10 cellular contexts compared by ENCODE assay signal in genomic region chr17:39402890-39403605, GRCh38. TPM values are rescaled to one million over a fixed set of nuclear protein-coding genes. Genes with fewer than 3 reads are reported as not detected.
A peak's percentile ranks its signal among the peaks of the same experiment; 100 is the strongest.
DNase-seq lines count a peak whose midpoint lies in the region; ATAC-seq, FAIRE-seq and TF ChIP-seq lines count a peak whose summit lies in the region.
"Had no signal": no experiment of that assay in that cellular context is flagged by ENCODE, and none has a peak within 500 bp of the region (broad histone marks: within the 10 kb centered on the region; RNA-seq: fewer than 3 reads in every experiment).

No MANE protein-coding gene starts in this region.

- intact Hi-C loops in activated naive CD4-positive, alpha-beta T cell treated with anti-CD3 and anti-CD28 coated beads for 36 hours (cut with micrococcal nuclease), result loop anchor here (1.0 to 10.0 kb wide), 8 partner anchors 58 to 702 kb away; partner anchors contain the start of genes CDK12, LASP1, LRRC3C and ORMDL3

- no peak for FAIRE-seq in keratinocyte (lab: Jason Lieb, UNC)

- DNase-seq in activated naive CD4-positive, alpha-beta T cell treated with anti-CD3 and anti-CD28 coated beads for 36 hours, result no peak
- no peak for DNase-seq in activated naive CD4-positive, alpha-beta T cell treated with anti-CD3 and anti-CD28 coated beads, Interleukin-2, amount 50 U/mL, for 16 hours
- DNase-seq in SK-N-MC (ENCODE audit: low read depth, low spot score) (no peak), keratinocyte (ENCODE audit: low read depth, low spot score) (no peak), Peyer's patch (no peak), NCI-H2171 treated with DMSO at 0.1 percent for 48 hours (lab: John Stamatoyannopoulos, UW) (no peak)
- no peak for DNase-seq in stimulated activated naive CD8-positive, alpha-beta T cell treated with anti-CD3 and anti-CD28 coated beads, Interleukin-15, amount 100 ng/mL, for 72 hours

- H3K9me1 ChIP-seq in keratinocyte (ENCODE audit: control insufficient read depth, extremely low read depth, insufficient read depth, low read length), result no peaks in the 10 kb centered on the region

- H3K4me3 ChIP-seq in SK-N-MC (peak overlapping the region; percentile 83), keratinocyte (ENCODE audit: control insufficient read depth in 2 of 3, extremely low read depth in 1 of 3, insufficient read depth in 2 of 3, low read depth in 1 of 3, low read length in 3 of 3) (no peak overlapping the region), Peyer's patch (no peak overlapping the region)

- dilution Hi-C loops in keratinocyte (cut with MboI; ENCODE audit: extremely low pct_ligation_motif_present, low sequenced_read_pairs), result no loop called here

- no peak overlapping the region for H3K27ac ChIP-seq in SK-N-MC
- no peak overlapping the region for H3K27ac ChIP-seq in keratinocyte (ENCODE audit: control insufficient read depth, insufficient read depth, low read length)
- no peak overlapping the region for H3K27ac ChIP-seq in Peyer's patch

- CTCF ChIA-PET in activated naive CD4-positive, alpha-beta T cell treated with anti-CD3 and anti-CD28 coated beads for 36 hours (lab: Charles Lee), result no interaction called here

- no peaks in the 10 kb centered on the region for H3K27me3 ChIP-seq in keratinocyte (ENCODE audit: control insufficient read depth, extremely low read depth, insufficient read depth, low read length)
- H3K27me3 ChIP-seq in Peyer's patch, result no peaks in the 10 kb centered on the region
- H3K27me3 ChIP-seq: adrenal gland, BE2C had no signal

- no peaks in the 10 kb centered on the region for H4K20me1 ChIP-seq in keratinocyte (ENCODE audit: control insufficient read depth, extremely low read depth, insufficient read depth, low read length)

- H3K9me3 Mint-ChIP-seq in activated naive CD4-positive, alpha-beta T cell treated with anti-CD3 and anti-CD28 coated beads for 36 hours, result no peaks in the 10 kb centered on the region
- H3K9me3 Mint-ChIP-seq in stimulated activated naive CD8-positive, alpha-beta T cell treated with anti-CD3 and anti-CD28 coated beads, Interleukin-15, amount 100 ng/mL, for 72 hours, result no peaks in the 10 kb centered on the region

- TF ChIP-seq CTCF in keratinocyte (optimal IDR thresholded peaks at IDR 0.05 in 1 of 3, IDR thresholded peaks at IDR 0.05 in 1 of 3, conservative IDR thresholded peaks at IDR 0.05 in 1 of 3; ENCODE audit: extremely low read depth in 1 of 3, insufficient read depth in 2 of 3, low read length in 3 of 3) (no peak), Peyer's patch (IDR thresholded peaks at IDR 0.05) (no peak)

- no peak for TF ChIP-seq POLR2A in Peyer's patch (IDR thresholded peaks at IDR 0.05)

- H3K79me2 ChIP-seq in keratinocyte (ENCODE audit: control insufficient read depth, insufficient read depth, low read length), result peaks cover 3% of the 10 kb centered on the region

- H3K36me3 Mint-ChIP-seq in activated naive CD4-positive, alpha-beta T cell treated with anti-CD3 and anti-CD28 coated beads for 36 hours (ENCODE audit: low read depth), result peaks cover 10% of the 10 kb centered on the region

- peak overlapping the region; percentile 42 for H3K27ac Mint-ChIP-seq in activated naive CD4-positive, alpha-beta T cell treated with anti-CD3 and anti-CD28 coated beads for 36 hours
- H3K27ac Mint-ChIP-seq in stimulated activated naive CD8-positive, alpha-beta T cell treated with anti-CD3 and anti-CD28 coated beads, Interleukin-15, amount 100 ng/mL, for 72 hours, result peak overlapping the region; percentile 72 to 79

- no peak for ATAC-seq in stimulated activated naive CD8-positive, alpha-beta T cell treated with anti-CD3 and anti-CD28 coated beads, Interleukin-15, amount 100 ng/mL, for 72 hours
- no peak for ATAC-seq in GM19035 (IDR thresholded peaks at IDR 0.05; ENCODE audit: unreplicated experiment)

- H3K4me1 Mint-ChIP-seq in activated naive CD4-positive, alpha-beta T cell treated with anti-CD3 and anti-CD28 coated beads for 36 hours (ENCODE audit: low read depth), result peaks cover 58% of the 10 kb centered on the region
- peaks cover 66% of the 10 kb centered on the region for H3K4me1 Mint-ChIP-seq in stimulated activated naive CD8-positive, alpha-beta T cell treated with anti-CD3 and anti-CD28 coated beads, Interleukin-15, amount 100 ng/mL, for 72 hours

- H3K4me2 ChIP-seq in keratinocyte (ENCODE audit: control insufficient read depth, extremely low read depth, insufficient read depth, low read depth, low read length), result peak overlapping the region; percentile 19

- H3K4me1 ChIP-seq in keratinocyte (ENCODE audit: control insufficient read depth, extremely low read depth, insufficient read depth, low read length) (peaks cover 19% of the 10 kb centered on the region), Peyer's patch (peaks cover 0 to 23% (median 5%) of the 10 kb centered on the region in 4 donors)
- H3K4me1 ChIP-seq: BE2C had no signal

- peak overlapping the region; percentile 91 for H3K4me3 Mint-ChIP-seq in activated naive CD4-positive, alpha-beta T cell treated with anti-CD3 and anti-CD28 coated beads for 36 hours
- H3K4me3 Mint-ChIP-seq in stimulated activated naive CD8-positive, alpha-beta T cell treated with anti-CD3 and anti-CD28 coated beads, Interleukin-15, amount 100 ng/mL, for 72 hours, result peak overlapping the region; percentile 97 to 100

- no peak overlapping the region for H3K9ac ChIP-seq in SK-N-MC (ENCODE audit: insufficient read length)
- H3K9ac ChIP-seq in keratinocyte (ENCODE audit: control insufficient read depth, extremely low read depth, insufficient read depth, low read length), result no peak overlapping the region

- H3K36me3 ChIP-seq in SK-N-MC (ENCODE audit: insufficient read depth, low read length), result peaks cover 10% of the 10 kb centered on the region; the same call in 1 of the 2 replicates
- H3K36me3 ChIP-seq in keratinocyte (ENCODE audit: control insufficient read depth in 2 of 2, extremely low read depth in 1 of 2, insufficient read depth in 2 of 2, low read length in 2 of 2), result peaks cover 5 to 8% of the 10 kb centered on the region in 2 experiments
- H3K36me3 ChIP-seq in Peyer's patch, result peaks cover 0 to 7% (median 0%) of the 10 kb centered on the region in 3 donors

- H2AFZ ChIP-seq in keratinocyte (ENCODE audit: control insufficient read depth, low read length), result no peak overlapping the region

- no peaks in the 10 kb centered on the region for H3K27me3 Mint-ChIP-seq in activated naive CD4-positive, alpha-beta T cell treated with anti-CD3 and anti-CD28 coated beads for 36 hours (ENCODE audit: low read depth)
- H3K27me3 Mint-ChIP-seq in stimulated activated naive CD8-positive, alpha-beta T cell treated with anti-CD3 and anti-CD28 coated beads, Interleukin-15, amount 100 ng/mL, for 72 hours, result no peaks in the 10 kb centered on the region

- H3K9me3 ChIP-seq in SK-N-MC (ENCODE audit: low read depth, low read length) (no peaks in the 10 kb centered on the region), keratinocyte (ENCODE audit: control insufficient read depth, low read depth, low read length) (no peaks in the 10 kb centered on the region), Peyer's patch (no peaks in the 10 kb centered on the region)
- H3K9me3 ChIP-seq: adrenal gland, BE2C had no signal

RNA-seq across cellular contexts. Expression of gene FBXL20, which starts 1.6 kb away (rescaled TPM):
- total RNA-seq in activated naive CD4-positive, alpha-beta T cell treated with anti-CD3 and anti-CD28 coated beads for 36 hours, result 10 to 100 TPM; 14.2 to 15.4 TPM
- 3.5 to 5.8 TPM (median 4.9 TPM) in 3 replicates for polyA plus RNA-seq in keratinocyte
- polyA plus RNA-seq in keratinocyte (2011; ENCODE audit: low read depth), result 5.6 TPM
- 2.7 and 4.1 TPM in 2 replicates for polyA plus RNA-seq in keratinocyte (2011; cell fraction: cytosol; rRNA removed)
- 11.7 and 12.3 TPM in 2 replicates for polyA plus RNA-seq in keratinocyte (2011; cell fraction: nucleus; rRNA removed)
- 2.9 and 9.7 TPM in 2 replicates for polyA plus RNA-seq in keratinocyte (2012; ENCODE audit: low replicate concordance)
- polyA minus RNA-seq in keratinocyte, result 9.8 to 13.8 TPM (median 13.7 TPM) in 3 replicates
- polyA minus RNA-seq in keratinocyte (2011; cell fraction: cytosol; rRNA and poly(A)+ RNA removed), result 3.5 TPM
- 11.4 and 18.5 TPM in 2 replicates for polyA minus RNA-seq in keratinocyte (2011; cell fraction: nucleus; rRNA and poly(A)+ RNA removed)
- 10 to 100 TPM; 20.5 to 34.7 (median 26.6) TPM for total RNA-seq in Peyer's patch

RNA-seq across cellular contexts. Expression of gene MED1, which starts 48.0 kb away (rescaled TPM):
- 10 to 100 TPM; 52.4 to 56.1 TPM for total RNA-seq in activated naive CD4-positive, alpha-beta T cell treated with anti-CD3 and anti-CD28 coated beads for 36 hours
- 26.7 to 31.1 TPM (median 27.1 TPM) in 3 replicates for polyA plus RNA-seq in keratinocyte
- 6.6 TPM for polyA plus RNA-seq in keratinocyte (2011; ENCODE audit: low read depth)
- polyA plus RNA-seq in keratinocyte (2011; cell fraction: cytosol; rRNA removed), result 15.3 and 31.0 TPM in 2 replicates
- polyA plus RNA-seq in keratinocyte (2011; cell fraction: nucleus; rRNA removed), result 35.2 and 38.8 TPM in 2 replicates
- 14.5 and 21.7 TPM in 2 replicates for polyA plus RNA-seq in keratinocyte (2012; ENCODE audit: low replicate concordance)
- 30.1 to 43.1 TPM (median 33.9 TPM) in 3 replicates for polyA minus RNA-seq in keratinocyte
- 15.5 TPM for polyA minus RNA-seq in keratinocyte (2011; cell fraction: cytosol; rRNA and poly(A)+ RNA removed)
- 27.0 and 50.7 TPM in 2 replicates for polyA minus RNA-seq in keratinocyte (2011; cell fraction: nucleus; rRNA and poly(A)+ RNA removed)
- total RNA-seq in Peyer's patch, result 10 to 100 TPM; 22.5 to 41.0 (median 36.8) TPM

RNA-seq across cellular contexts. Expression of gene CDK12, which starts 58.2 kb away (rescaled TPM):
- total RNA-seq in activated naive CD4-positive, alpha-beta T cell treated with anti-CD3 and anti-CD28 coated beads for 36 hours, result 10 to 100 TPM; 49.8 to 51.0 TPM
- 25.7 to 26.6 TPM (median 26.2 TPM) in 3 replicates for polyA plus RNA-seq in keratinocyte
- 18.4 TPM for polyA plus RNA-seq in keratinocyte (2011; ENCODE audit: low read depth)
- 12.7 and 17.8 TPM in 2 replicates for polyA plus RNA-seq in keratinocyte (2011; cell fraction: cytosol; rRNA removed)
- polyA plus RNA-seq in keratinocyte (2011; cell fraction: nucleus; rRNA removed), result 61.9 and 71.1 TPM in 2 replicates
- 17.9 and 26.9 TPM in 2 replicates for polyA plus RNA-seq in keratinocyte (2012; ENCODE audit: low replicate concordance)
- 43.2 to 66.1 TPM (median 52.3 TPM) in 3 replicates for polyA minus RNA-seq in keratinocyte
- polyA minus RNA-seq in keratinocyte (2011; cell fraction: cytosol; rRNA and poly(A)+ RNA removed), result 24.7 TPM
- 55.0 and 98.7 TPM in 2 replicates for polyA minus RNA-seq in keratinocyte (2011; cell fraction: nucleus; rRNA and poly(A)+ RNA removed)
- 100 to 1,000 TPM in 1 of 4 donors, 10 to 100 TPM in 3; 55.3 to 132 (median 81.2) TPM for total RNA-seq in Peyer's patch
